6 cellular contexts compared by ENCODE assay signal in the genomic region with DNA sequence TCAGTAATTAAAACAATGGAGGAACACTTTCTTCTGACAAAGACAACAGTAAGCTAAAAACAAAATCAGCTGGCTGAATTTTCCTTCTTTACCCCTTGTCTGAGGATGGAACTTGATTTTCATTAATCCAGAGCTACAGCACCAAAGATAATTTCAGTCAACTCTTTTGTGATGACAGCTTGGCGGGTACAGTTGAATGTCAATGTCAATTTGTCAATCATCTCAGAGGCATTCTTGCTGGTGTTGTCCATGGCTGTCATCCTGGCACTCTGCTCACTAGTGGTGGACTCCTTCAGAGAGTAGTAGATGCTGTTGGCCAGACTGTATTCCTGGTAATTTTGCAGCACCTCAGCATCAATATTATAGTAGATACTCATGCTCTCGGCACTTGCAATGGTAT. TPM values are rescaled to one million over a fixed set of nuclear protein-coding genes. Genes with fewer than 3 reads are reported as not detected.
"Had no signal": no experiment of that assay in that cellular context is flagged by ENCODE, and none has a peak within 500 bp of the region (broad histone marks: within the 10 kb centered on the region; RNA-seq: fewer than 3 reads in every experiment).

No MANE protein-coding gene starts in this region.

- FAIRE-seq: K562 had no signal

- ATAC-seq: HepG2, K562 had no signal

- H3K4me3 ChIP-seq: K562 had no signal

- H3K4me1 Mint-ChIP-seq: IgD-negative memory B cell had no signal

- H3K4me3 Mint-ChIP-seq: IgD-negative memory B cell had no signal

- H3K27ac ChIP-seq: HL-60 had no signal

- DNase-seq: IMR-90, KBM-7 had no signal

- H3K27ac Mint-ChIP-seq: IgD-negative memory B cell had no signal

RNA-seq across cellular contexts. Expression of a gene that starts 34.4 kb away (rescaled TPM):
- polyA plus RNA-seq: IgD-negative memory B cell, K562 had no signal
